In the genomic region with DNA sequence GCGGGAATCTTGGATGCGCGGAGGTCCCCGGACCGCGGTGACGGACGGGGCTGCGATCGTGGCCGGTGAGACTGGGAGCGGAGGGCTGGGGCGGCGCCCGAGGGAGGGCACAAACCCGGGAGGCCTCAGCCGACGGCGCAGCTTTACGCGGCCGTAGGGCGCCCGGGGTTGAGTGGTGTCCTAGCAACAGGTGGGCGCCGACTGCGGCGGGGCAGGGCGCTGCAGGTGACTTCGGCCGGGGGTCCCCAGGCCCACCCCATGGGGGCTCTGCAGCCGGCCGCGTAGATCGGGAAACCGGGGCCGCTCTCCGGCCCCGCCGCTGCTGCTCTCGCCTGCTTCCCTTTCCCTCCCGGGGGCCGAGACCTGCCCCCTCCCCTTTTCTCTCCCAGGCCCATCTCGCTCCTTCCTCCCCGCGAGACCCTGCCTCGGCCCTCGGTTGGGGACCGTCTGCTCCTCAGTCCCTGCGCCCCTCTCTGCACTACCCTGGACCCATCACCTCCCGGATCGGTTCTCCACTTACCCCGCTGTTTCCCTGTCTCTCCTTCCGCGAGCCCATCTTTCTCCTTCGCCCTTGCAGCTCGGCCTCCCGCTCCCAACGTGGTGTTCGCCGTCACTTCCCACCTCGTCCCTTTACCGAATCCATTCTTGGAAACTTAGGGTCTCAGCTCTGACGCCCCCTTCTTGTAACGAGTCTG, we compare ENCODE assay signal across 8 cellular contexts. TPM values are rescaled to one million over a fixed set of nuclear protein-coding genes. Genes with fewer than 3 reads are reported as not detected.
DNase-seq lines count a peak whose midpoint lies in the region; ATAC-seq and TF ChIP-seq lines count a peak whose summit lies in the region.

No MANE protein-coding gene starts in this region.

- no peak overlapping the region for H3K9ac ChIP-seq in BLaER1 treated with 17β-estradiol and CSF1 and Interleukin-3, amounts not matched to agents 10 nM and 100 nM

- no peaks in the 10 kb centered on the region for H3K36me3 ChIP-seq in BLaER1 treated with 17β-estradiol and CSF1 and Interleukin-3, amounts not matched to agents 10 nM and 100 nM
- no peaks in the 10 kb centered on the region for H3K36me3 ChIP-seq in esophagus muscularis mucosa

- H3K27me3 Mint-ChIP-seq in WTC11 (ENCODE audit: low read depth): peaks cover 48% of the 10 kb centered on the region
- H3K27me3 Mint-ChIP-seq in nephron (ENCODE audit: low read depth): peaks cover 77% of the 10 kb centered on the region

- H3K9me3 Mint-ChIP-seq in WTC11 (peaks cover 9% of the 10 kb centered on the region; the same call in 1 of the 2 replicates), nephron (peaks cover 2% of the 10 kb centered on the region)

- no peak for TF ChIP-seq EP300 in esophagus muscularis mucosa (IDR thresholded peaks at IDR 0.05)

- peaks cover 0 to under 1% (median 0%) of the 10 kb centered on the region in 10 experiments; a peak in 1 of 20 replicates for H3K4me1 ChIP-seq in BLaER1 treated with 17β-estradiol and CSF1 and Interleukin-3, amounts not matched to agents 10 nM and 100 nM
- peaks cover 8 to 21% (median 14%) of the 10 kb centered on the region in 4 donors for H3K4me1 ChIP-seq in esophagus muscularis mucosa

- H3K4me1 Mint-ChIP-seq in WTC11 (peaks cover 15% of the 10 kb centered on the region), nephron (peaks cover 13% of the 10 kb centered on the region)

- peak; percentile 59 for ATAC-seq in GM21423 (IDR thresholded peaks at IDR 0.05; ENCODE audit: unreplicated experiment)
- peak; percentile 84 for ATAC-seq in WTC11

- no peak overlapping the region for H3K27ac ChIP-seq in BLaER1 treated with 17β-estradiol and CSF1 and Interleukin-3, amounts not matched to agents 10 nM and 100 nM
- peak overlapping the region; percentile 64 to 80 (median 71) for H3K27ac ChIP-seq in esophagus muscularis mucosa (replicated peaks in 1 of 4)

- peak overlapping the region in 8 of 11 experiments; percentile 8 to 60 (median 29); a peak in 12 of 22 replicates for H3K4me2 ChIP-seq in BLaER1 treated with 17β-estradiol and CSF1 and Interleukin-3, amounts not matched to agents 10 nM and 100 nM

- WGBS in esophagus muscularis mucosa: 6% methylated on average over 38 of the region's 65 CpGs

- peak overlapping the region in 9 of 10 experiments; percentile 13 to 56 (median 30); a peak in 8 of 20 replicates for H3K4me3 ChIP-seq in BLaER1 treated with 17β-estradiol and CSF1 and Interleukin-3, amounts not matched to agents 10 nM and 100 nM
- H3K4me3 ChIP-seq in esophagus muscularis mucosa: peak overlapping the region; percentile 58 to 79 (median 66)

- DNase-seq in WTC11 (ENCODE audit: low spot score): peak; percentile 54
- no peak for DNase-seq in esophagus muscularis mucosa (ENCODE audit: extremely low spot score)
- no peak for DNase-seq in central memory CD4-positive, alpha-beta T cell
- DNase-seq in NCI-H446 (lab: John Stamatoyannopoulos, UW): no peak
- DNase-seq in NCI-H1436 (lab: John Stamatoyannopoulos, UW): no peak

- H4K20me1 ChIP-seq in BLaER1 treated with 17β-estradiol and CSF1 and Interleukin-3, amounts not matched to agents 10 nM and 100 nM: no peaks in the 10 kb centered on the region

- CTCF ChIA-PET in WTC11 (lab: Charles Lee): interaction anchor here (0.8 kb wide), 1 partner anchor 35 kb away, joined by 3 read pairs; no protein-coding TSS in a partner anchor

- H3K27ac Mint-ChIP-seq in WTC11 (no peak overlapping the region), nephron (peak overlapping the region in 2 of 3 experiments; percentile 13 to 84)

- TF ChIP-seq CTCF in WTC11 (IDR thresholded peaks at IDR 0.05): no peak
- peak in 1 of 3 experiments; percentile 10 for TF ChIP-seq CTCF in esophagus muscularis mucosa (IDR thresholded peaks at IDR 0.05)
- TF ChIP-seq CTCF in nephron (IDR thresholded peaks at IDR 0.05; ENCODE audit: unreplicated experiment in 3 of 3): peak in 1 of 3 experiments; percentile 6

- no peak for TF ChIP-seq POLR2A in esophagus muscularis mucosa (IDR thresholded peaks at IDR 0.05; ENCODE audit: low read depth)

- POLR2A ChIA-PET in WTC11 (lab: Charles Lee): interaction anchor here (0.5 kb wide), 1 partner anchor 1810 kb away, joined by 4 read pairs; no protein-coding TSS in a partner anchor

- H3K27me3 ChIP-seq in BLaER1 treated with 17β-estradiol and CSF1 and Interleukin-3, amounts not matched to agents 10 nM and 100 nM: peaks cover 32 to 47% (median 42%) of the 10 kb centered on the region in 11 experiments
- H3K27me3 ChIP-seq in esophagus muscularis mucosa: peaks cover 0 to 45% (median 2%) of the 10 kb centered on the region in 4 donors

- H3K36me3 Mint-ChIP-seq in WTC11 (peaks cover 12% of the 10 kb centered on the region; the same call in 1 of the 2 replicates), nephron (ENCODE audit: low read depth) (no peaks in the 10 kb centered on the region)

- peaks cover 31 to 40% (median 34%) of the 10 kb centered on the region in 11 experiments for H3K9me3 ChIP-seq in BLaER1 treated with 17β-estradiol and CSF1 and Interleukin-3, amounts not matched to agents 10 nM and 100 nM (replicated peaks in 1 of 11)
- no peaks in the 10 kb centered on the region for H3K9me3 ChIP-seq in esophagus muscularis mucosa

- intact Hi-C loops in esophagus muscularis mucosa (cut with DNase I): no loop called here

- H3K4me3 Mint-ChIP-seq in WTC11 (peak overlapping the region; percentile 96), nephron (peak overlapping the region; percentile 89 to 97 (median 93))

TF ChIP-seq in WTC11, 78 proteins besides CTCF, POLR2A, EP300 and RAD21 (continues in another document):
- TF ChIP-seq ZNF423 (CRISPR knock-in tag; IDR thresholded peaks at IDR 0.05) (0 out of 2 replicates have a peak, but pooled peaks have one; percentile 26), IRF2 (CRISPR knock-in tag; IDR thresholded peaks at IDR 0.05; ENCODE audit: borderline replicate concordance, low read depth) (no peak), ZNF232 (CRISPR knock-in tag; IDR thresholded peaks at IDR 0.05) (0 out of 2 replicates have a peak, but pooled peaks have one; percentile 39), GABPB1 (CRISPR knock-in tag; IDR thresholded peaks at IDR 0.05) (no peak), CREM (CRISPR knock-in tag; IDR thresholded peaks at IDR 0.05) (no peak), SMAD4 (CRISPR knock-in tag; IDR thresholded peaks at IDR 0.05) (no peak)
- TF ChIP-seq, protein P1, sequence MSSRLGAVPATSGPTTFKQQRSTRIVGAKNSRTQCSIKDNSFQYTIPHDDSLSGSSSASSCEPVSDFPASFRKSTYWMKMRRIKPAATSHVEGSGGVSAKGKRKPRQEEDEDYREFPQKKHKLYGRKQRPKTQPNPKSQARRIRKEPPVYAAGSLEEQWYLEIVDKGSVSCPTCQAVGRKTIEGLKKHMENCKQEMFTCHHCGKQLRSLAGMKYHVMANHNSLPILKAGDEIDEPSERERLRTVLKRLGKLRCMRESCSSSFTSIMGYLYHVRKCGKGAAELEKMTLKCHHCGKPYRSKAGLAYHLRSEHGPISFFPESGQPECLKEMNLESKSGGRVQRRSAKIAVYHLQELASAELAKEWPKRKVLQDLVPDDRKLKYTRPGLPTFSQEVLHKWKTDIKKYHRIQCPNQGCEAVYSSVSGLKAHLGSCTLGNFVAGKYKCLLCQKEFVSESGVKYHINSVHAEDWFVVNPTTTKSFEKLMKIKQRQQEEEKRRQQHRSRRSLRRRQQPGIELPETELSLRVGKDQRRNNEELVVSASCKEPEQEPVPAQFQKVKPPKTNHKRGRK (CRISPR knock-in tag; IDR thresholded peaks at IDR 0.05; ENCODE audit: borderline replicate concordance): no peak
- TF ChIP-seq, protein P2, sequence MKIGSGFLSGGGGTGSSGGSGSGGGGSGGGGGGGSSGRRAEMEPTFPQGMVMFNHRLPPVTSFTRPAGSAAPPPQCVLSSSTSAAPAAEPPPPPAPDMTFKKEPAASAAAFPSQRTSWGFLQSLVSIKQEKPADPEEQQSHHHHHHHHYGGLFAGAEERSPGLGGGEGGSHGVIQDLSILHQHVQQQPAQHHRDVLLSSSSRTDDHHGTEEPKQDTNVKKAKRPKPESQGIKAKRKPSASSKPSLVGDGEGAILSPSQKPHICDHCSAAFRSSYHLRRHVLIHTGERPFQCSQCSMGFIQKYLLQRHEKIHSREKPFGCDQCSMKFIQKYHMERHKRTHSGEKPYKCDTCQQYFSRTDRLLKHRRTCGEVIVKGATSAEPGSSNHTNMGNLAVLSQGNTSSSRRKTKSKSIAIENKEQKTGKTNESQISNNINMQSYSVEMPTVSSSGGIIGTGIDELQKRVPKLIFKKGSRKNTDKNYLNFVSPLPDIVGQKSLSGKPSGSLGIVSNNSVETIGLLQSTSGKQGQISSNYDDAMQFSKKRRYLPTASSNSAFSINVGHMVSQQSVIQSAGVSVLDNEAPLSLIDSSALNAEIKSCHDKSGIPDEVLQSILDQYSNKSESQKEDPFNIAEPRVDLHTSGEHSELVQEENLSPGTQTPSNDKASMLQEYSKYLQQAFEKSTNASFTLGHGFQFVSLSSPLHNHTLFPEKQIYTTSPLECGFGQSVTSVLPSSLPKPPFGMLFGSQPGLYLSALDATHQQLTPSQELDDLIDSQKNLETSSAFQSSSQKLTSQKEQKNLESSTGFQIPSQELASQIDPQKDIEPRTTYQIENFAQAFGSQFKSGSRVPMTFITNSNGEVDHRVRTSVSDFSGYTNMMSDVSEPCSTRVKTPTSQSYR (CRISPR knock-in tag; IDR thresholded peaks at IDR 0.05): no peak
- TF ChIP-seq, protein P3, sequence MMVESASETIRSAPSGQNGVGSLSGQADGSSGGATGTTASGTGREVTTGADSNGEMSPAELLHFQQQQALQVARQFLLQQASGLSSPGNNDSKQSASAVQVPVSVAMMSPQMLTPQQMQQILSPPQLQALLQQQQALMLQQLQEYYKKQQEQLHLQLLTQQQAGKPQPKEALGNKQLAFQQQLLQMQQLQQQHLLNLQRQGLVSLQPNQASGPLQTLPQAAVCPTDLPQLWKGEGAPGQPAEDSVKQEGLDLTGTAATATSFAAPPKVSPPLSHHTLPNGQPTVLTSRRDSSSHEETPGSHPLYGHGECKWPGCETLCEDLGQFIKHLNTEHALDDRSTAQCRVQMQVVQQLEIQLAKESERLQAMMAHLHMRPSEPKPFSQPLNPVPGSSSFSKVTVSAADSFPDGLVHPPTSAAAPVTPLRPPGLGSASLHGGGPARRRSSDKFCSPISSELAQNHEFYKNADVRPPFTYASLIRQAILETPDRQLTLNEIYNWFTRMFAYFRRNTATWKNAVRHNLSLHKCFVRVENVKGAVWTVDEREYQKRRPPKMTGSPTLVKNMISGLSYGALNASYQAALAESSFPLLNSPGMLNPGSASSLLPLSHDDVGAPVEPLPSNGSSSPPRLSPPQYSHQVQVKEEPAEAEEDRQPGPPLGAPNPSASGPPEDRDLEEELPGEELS (CRISPR knock-in tag; IDR thresholded peaks at IDR 0.05): 0 out of 2 replicates have a peak, but pooled peaks have one; percentile 38
- TF ChIP-seq, protein P4, sequence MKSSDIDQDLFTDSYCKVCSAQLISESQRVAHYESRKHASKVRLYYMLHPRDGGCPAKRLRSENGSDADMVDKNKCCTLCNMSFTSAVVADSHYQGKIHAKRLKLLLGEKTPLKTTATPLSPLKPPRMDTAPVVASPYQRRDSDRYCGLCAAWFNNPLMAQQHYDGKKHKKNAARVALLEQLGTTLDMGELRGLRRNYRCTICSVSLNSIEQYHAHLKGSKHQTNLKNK (CRISPR knock-in tag; IDR thresholded peaks at IDR 0.05): no peak

RNA-seq across cellular contexts. Expression of gene ACBD5, which starts 18.4 kb away (rescaled TPM):
- total RNA-seq in WTC11 (2021) (17.9 to 19.4 TPM (median 18.1 TPM) in 3 replicates), esophagus muscularis mucosa (10 to 100 TPM; 12.5 to 17.4 (median 14.4) TPM)

Comparison
In these comparisons a context has a peak if more than half of its experiments do, and no peak if none do; other contexts are left out.
1. H3K27ac ChIP-seq: peak in esophagus muscularis mucosa (4 of 4); none in BLaER1 treated with 17β-estradiol and CSF1 and Interleukin-3, amounts not matched to agents 10 nM and 100 nM (0 of 11).